Comparison of ENCODE assay signal across 8 cellular contexts in genomic region chr16:11797166-11797956, GRCh38. TPM values are rescaled to one million over a fixed set of nuclear protein-coding genes. Genes with fewer than 3 reads are reported as not detected.
DNase-seq lines count a peak whose midpoint lies in the region; ATAC-seq, FAIRE-seq and TF ChIP-seq lines count a peak whose summit lies in the region.

A gene with protein sequence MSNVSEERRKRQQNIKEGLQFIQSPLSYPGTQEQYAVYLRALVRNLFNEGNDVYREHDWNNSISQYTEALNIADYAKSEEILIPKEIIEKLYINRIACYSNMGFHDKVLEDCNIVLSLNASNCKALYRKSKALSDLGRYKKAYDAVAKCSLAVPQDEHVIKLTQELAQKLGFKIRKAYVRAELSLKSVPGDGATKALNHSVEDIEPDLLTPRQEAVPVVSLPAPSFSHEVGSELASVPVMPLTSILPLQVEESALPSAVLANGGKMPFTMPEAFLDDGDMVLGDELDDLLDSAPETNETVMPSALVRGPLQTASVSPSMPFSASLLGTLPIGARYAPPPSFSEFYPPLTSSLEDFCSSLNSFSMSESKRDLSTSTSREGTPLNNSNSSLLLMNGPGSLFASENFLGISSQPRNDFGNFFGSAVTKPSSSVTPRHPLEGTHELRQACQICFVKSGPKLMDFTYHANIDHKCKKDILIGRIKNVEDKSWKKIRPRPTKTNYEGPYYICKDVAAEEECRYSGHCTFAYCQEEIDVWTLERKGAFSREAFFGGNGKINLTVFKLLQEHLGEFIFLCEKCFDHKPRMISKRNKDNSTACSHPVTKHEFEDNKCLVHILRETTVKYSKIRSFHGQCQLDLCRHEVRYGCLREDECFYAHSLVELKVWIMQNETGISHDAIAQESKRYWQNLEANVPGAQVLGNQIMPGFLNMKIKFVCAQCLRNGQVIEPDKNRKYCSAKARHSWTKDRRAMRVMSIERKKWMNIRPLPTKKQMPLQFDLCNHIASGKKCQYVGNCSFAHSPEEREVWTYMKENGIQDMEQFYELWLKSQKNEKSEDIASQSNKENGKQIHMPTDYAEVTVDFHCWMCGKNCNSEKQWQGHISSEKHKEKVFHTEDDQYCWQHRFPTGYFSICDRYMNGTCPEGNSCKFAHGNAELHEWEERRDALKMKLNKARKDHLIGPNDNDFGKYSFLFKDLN (minus strand): TSS chr16:11797258. CDS start chr16:11782354, 14,904 bp downstream.

- peak; percentile 98 for TF ChIP-seq POLR2A in GM12891 (IDR thresholded peaks at IDR 0.05; ENCODE audit: low read depth, low read length)
- peak; percentile 94 to 98 for TF ChIP-seq POLR2A in adrenal gland (IDR thresholded peaks at IDR 0.05)

- DNase-seq in GM12891 (ENCODE audit: insufficient read length, low spot score) (peak; percentile 91), NCI-H1436 treated with DMSO at 0.1 percent for 48 hours (lab: John Stamatoyannopoulos, UW) (peak; percentile 73), T-cell (peak; percentile 83 to 95 (median 91)), adrenal gland (peak; percentile 96 to 99 (median 97)), heart right ventricle (peak; percentile 96 to 97), posterior vena cava (ENCODE audit: low spot score) (peak; percentile 99), upper lobe of right lung (peak; percentile 99)

- H3K4me3 ChIP-seq in adrenal gland (peak within 1 kb of the TSS; percentile 61 to 97 (median 85)), heart right ventricle (peak within 1 kb of the TSS; percentile 78 to 100 (median 96)), upper lobe of right lung (peak within 1 kb of the TSS; percentile 96)

- peak; percentile 92 for FAIRE-seq in GM12891 (lab: Jason Lieb, UNC)

- H3K4me3 Mint-ChIP-seq in T-cell = peak within 1 kb of the TSS; percentile 92 to 94 (median 93)

- peaks cover 4% of the 10 kb centered on the region for H3K36me3 Mint-ChIP-seq in T-cell

- H3K27ac ChIP-seq in adrenal gland (peak within 1 kb of the TSS; percentile 92 to 98 (median 97)), heart right ventricle (peak within 1 kb of the TSS; percentile 92 to 100 (median 98)), upper lobe of right lung (peak within 1 kb of the TSS; percentile 99)

- H3K36me3 ChIP-seq in adrenal gland (replicated peaks in 1 of 2) (no peaks in the 10 kb centered on the region), heart right ventricle (peaks cover 0 to 17% (median 0%) of the 10 kb centered on the region in 9 donors), upper lobe of right lung (no peaks in the 10 kb centered on the region)

- POLR2A ChIA-PET in T-cell (lab: Charles Lee) = interaction anchor here (0.6 to 2.9 kb wide), 12 partner anchors 11 to 543 kb away, joined by 3 to 13 read pairs (median 4); partner anchors contain the start of genes RSL1D1 (in 1 of the 2) and TXNDC11 (in 1 of the 2)

- TF ChIP-seq CTCF in adrenal gland (IDR thresholded peaks at IDR 0.05) (peak in 3 of 6 experiments; percentile 81 to 99 (median 99)), heart right ventricle (IDR thresholded peaks at IDR 0.05) (peak; percentile 66 to 97 (median 83)), upper lobe of right lung (IDR thresholded peaks at IDR 0.05) (peak; percentile 77)

- H3K4me1 Mint-ChIP-seq in T-cell = peaks cover 73 to 80% (median 79%) of the 10 kb centered on the region in 3 donors

- WGBS in adrenal gland, 4 donors = 0 to 1% (median 0%) methylated on average over 8 to 80 of the region's 80 CpGs
- WGBS in heart right ventricle, 2 donors = 0 to 1% methylated on average over 75 to 80 of the region's 80 CpGs

- CTCF ChIA-PET in T-cell (lab: Charles Lee) = interaction anchor here (0.7 to 4.0 kb wide), 16 partner anchors 12 to 318 kb away, joined by 3 to 37 read pairs (median 4); partner anchors contain the start of gene TXNDC11 (in 1 of the 2)

- no peaks in the 10 kb centered on the region for H3K9me3 ChIP-seq in adrenal gland (replicated peaks in 1 of 3)
- H3K9me3 ChIP-seq in heart right ventricle = no peaks in the 10 kb centered on the region
- no peaks in the 10 kb centered on the region for H3K9me3 ChIP-seq in upper lobe of right lung

- intact Hi-C loops in adrenal gland (cut with DNase I) (no loop called here), heart right ventricle (cut with DNase I) (loop anchor here in 8 of 10 donors (1.0 to 10.0 kb wide), 9 partner anchors 47 to 267 kb away; partner anchors contain the start of genes TXNDC11 (in 5 of the 8), GSPT1 (in 1 of the 8) and RSL1D1 (in 1 of the 8)), posterior vena cava (cut with DNase I) (no loop called here), upper lobe of right lung (cut with DNase I) (no loop called here)

- H3K9me3 Mint-ChIP-seq in T-cell = no peaks in the 10 kb centered on the region

- ATAC-seq in HG02840 (IDR thresholded peaks at IDR 0.05; ENCODE audit: low FRiP score, unreplicated experiment) = peak; percentile 89
- peak; percentile 93 to 98 (median 98) for ATAC-seq in T-cell (replicated peaks in 1 of 4)
- peak; percentile 98 to 99 (median 99) for ATAC-seq in heart right ventricle
- ATAC-seq in upper lobe of right lung = peak; percentile 97

- no peaks in the 10 kb centered on the region for H3K27me3 ChIP-seq in adrenal gland
- H3K27me3 ChIP-seq in heart right ventricle = no peaks in the 10 kb centered on the region
- H3K27me3 ChIP-seq in upper lobe of right lung = no peaks in the 10 kb centered on the region

- H3K4me1 ChIP-seq in adrenal gland (replicated peaks in 1 of 2) (peaks cover 37 to 57% of the 10 kb centered on the region in 2 donors), heart right ventricle (peaks cover 3 to 74% (median 64%) of the 10 kb centered on the region in 9 donors), upper lobe of right lung (peaks cover 60% of the 10 kb centered on the region)

- H3K27me3 Mint-ChIP-seq in T-cell = no peaks in the 10 kb centered on the region

- peak within 1 kb of the TSS; percentile 94 to 98 for H3K27ac Mint-ChIP-seq in T-cell

TF ChIP-seq in GM12891, 5 proteins besides CTCF, POLR2A, EP300 and RAD21:
- TF ChIP-seq POLR2AphosphoS5 (IDR thresholded peaks at IDR 0.05; ENCODE audit: low read depth, low read length) = peak; percentile 95
- peak; percentile 83 for TF ChIP-seq TAF1 (IDR thresholded peaks at IDR 0.05; ENCODE audit: low read depth, low read length)
- no peak for TF ChIP-seq SPI1 (IDR thresholded peaks at IDR 0.05; ENCODE audit: low read depth, low read length)
- TF ChIP-seq PAX5 (IDR thresholded peaks at IDR 0.05; ENCODE audit: insufficient read depth, low read length, severe bottlenecking) = no peak
- TF ChIP-seq POU2F2 (IDR thresholded peaks at IDR 0.05; ENCODE audit: low read depth, low read length) = peak; percentile 95

RNA-seq across cellular contexts. Expression of the gene that starts here (rescaled TPM):
- 57.8 TPM for polyA plus RNA-seq in GM12891 (2012; ENCODE audit: low read depth, missing spikeins)
- 100 to 1,000 TPM in 1 of 5 donors, 10 to 100 TPM in 4; 57.6 to 115 (median 68.2) TPM for total RNA-seq in T-cell
- total RNA-seq in adrenal gland = 10 to 100 TPM; 32.1 to 61.3 (median 43.0) TPM
- polyA plus RNA-seq in adrenal gland = 10 to 100 TPM; 31.1 to 83.9 (median 35.9) TPM
- 10 to 100 TPM; 26.8 to 36.1 (median 30.6) TPM for total RNA-seq in heart right ventricle
- 10 to 100 TPM; 15.2 to 22.8 TPM for polyA plus RNA-seq in heart right ventricle
- 10 to 100 TPM; 51.2 to 60.9 TPM for total RNA-seq in posterior vena cava
- 71.2 TPM for total RNA-seq in upper lobe of right lung

Comparison
In these comparisons a context has a peak if more than half of its experiments do, and no peak if none do; other contexts are left out.
1. Peak in every context shown above with its lines: DNase-seq, ATAC-seq, H3K4me3 ChIP-seq and H3K27ac ChIP-seq.
2. intact Hi-C loops: an anchor here in heart right ventricle (1.0 to 10.0 kb wide); none called in adrenal gland, posterior vena cava and upper lobe of right lung.